ENCODE assay signal across 23 cellular contexts in genomic region chr11:47711816-47712215, GRCh38.
"Had no signal": no experiment of that assay in that cellular context is flagged by ENCODE, and none has a peak within 500 bp of the region (broad histone marks: within the 10 kb centered on the region; RNA-seq: fewer than 3 reads in every experiment).

No MANE protein-coding gene starts in this region.

- H3K27ac ChIP-seq: SJSA1, SK-N-MC had no signal

- H3K4me3 ChIP-seq: MG63, SJSA1, SK-N-MC had no signal

- H3K9me3 ChIP-seq: SJSA1 had no signal

- DNase-seq: IMR-90, Karpas-422, KG1, MG63, NCI-H1092, NCI-H1105 treated with DMSO at 0.1 percent for 48 hours, NCI-H1417 treated with DMSO at 0.1 percent for 48 hours, NCI-H146, NCI-H1694 treated with DMSO at 0.1 percent for 48 hours, NCI-H1930, NCI-H2081, NCI-H2107, NCI-H226, NCI-H446, NCI-H510A, NCI-H524 treated with DMSO at 0.1 percent for 48 hours, NCI-H69, NCI-H774, Right ventricle myocardium superior, RPMI8226, SIG-M5 had no signal

- H3K27me3 ChIP-seq: MG63, SJSA1 had no signal
